ENCODE assay signal across 8 cellular contexts in the genomic region with DNA sequence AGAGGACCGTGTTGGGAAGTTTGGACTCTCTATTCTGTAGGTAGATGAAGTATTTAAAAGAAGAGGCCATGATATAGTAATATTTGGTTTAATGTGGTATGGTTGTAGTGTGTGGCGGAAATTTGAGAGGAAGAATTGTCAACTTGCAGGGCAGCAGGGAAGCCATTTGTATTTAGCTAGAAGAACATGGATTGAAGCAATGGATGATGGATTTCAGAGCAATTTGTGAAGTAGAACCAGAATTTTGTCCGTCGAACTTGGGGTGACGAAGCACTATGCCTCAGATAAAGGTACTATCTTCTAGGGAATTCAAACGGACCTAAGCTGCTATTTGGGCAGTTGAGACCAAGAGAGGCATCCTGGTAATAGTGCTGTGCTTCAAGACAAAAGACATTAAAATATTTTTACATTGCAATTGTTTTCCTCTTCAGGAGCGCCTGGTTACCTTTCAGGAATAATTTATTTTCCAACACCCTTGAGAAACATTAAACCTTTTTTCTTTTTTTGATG. TPM values are rescaled to one million over a fixed set of nuclear protein-coding genes. Genes with fewer than 3 reads are reported as not detected.
A peak's percentile ranks its signal among the peaks of the same experiment; 100 is the strongest.
DNase-seq lines count a peak whose midpoint lies in the region; ATAC-seq and TF ChIP-seq lines count a peak whose summit lies in the region.

No MANE protein-coding gene starts in this region.

- DNase-seq in Caki2 (ENCODE audit: low read depth) (peak; percentile 19), MCF 10A (ENCODE audit: unreplicated experiment) (no peak), neural crest cell (ENCODE audit: low read depth, low spot score) (no peak), NAMALWA (ENCODE audit: low spot score) (no peak), iPS-NIHi11 (ENCODE audit: low spot score) (no peak), SKM-1 treated with dmso at 0.1 percent for 144 hours (lab: John Stamatoyannopoulos, UW; ENCODE audit: unreplicated experiment) (no peak)

- H3K27ac Mint-ChIP-seq in MCF 10A (ENCODE audit: low read depth, unreplicated experiment) (peak overlapping the region; percentile 97), neural crest cell (ENCODE audit: unreplicated experiment) (no peak overlapping the region)

- TF ChIP-seq CTCF in MCF 10A (IDR thresholded peaks at IDR 0.05; ENCODE audit: unreplicated experiment): no peak
- TF ChIP-seq CTCF in neural crest cell (conservative IDR thresholded peaks at IDR 0.05): no peak

- in situ Hi-C loops in Caki2 (cut with HindIII; ENCODE audit: low pct_unique_long_range_greater_than_20kb, low sequenced_read_pairs): no loop called here

- H3K9me3 Mint-ChIP-seq in MCF 10A (ENCODE audit: unreplicated experiment) (no peaks in the 10 kb centered on the region), neural crest cell (peaks cover 3% of the 10 kb centered on the region)

- H3K27ac ChIP-seq in HUES48 (ENCODE audit: low read depth, low read length): peak overlapping the region; percentile 73

- H3K4me3 ChIP-seq in HUES48 (ENCODE audit: low read depth, low read length): peak overlapping the region; percentile 54

- no peak for ATAC-seq in HG03565 (IDR thresholded peaks at IDR 0.05; ENCODE audit: unreplicated experiment)

- no peaks in the 10 kb centered on the region for H3K9me3 ChIP-seq in HUES48 (ENCODE audit: control insufficient read depth, insufficient read depth, low read length)

- H3K27me3 ChIP-seq in HUES48 (ENCODE audit: control insufficient read depth, insufficient read depth, low read length): no peaks in the 10 kb centered on the region

- H3K4me1 Mint-ChIP-seq in MCF 10A (ENCODE audit: insufficient read depth, unreplicated experiment) (peaks cover 20% of the 10 kb centered on the region), neural crest cell (peaks cover 35% of the 10 kb centered on the region)

- peaks cover 4% of the 10 kb centered on the region; the same call in 1 of the 2 replicates for H3K36me3 ChIP-seq in HUES48 (ENCODE audit: control insufficient read depth, insufficient read depth, low read length)

- H3K4me3 Mint-ChIP-seq in MCF 10A (ENCODE audit: unreplicated experiment): peak overlapping the region; percentile 91
- peak overlapping the region; percentile 93 for H3K4me3 Mint-ChIP-seq in neural crest cell

- POLR2A ChIA-PET in MCF 10A (lab: Yijun Ruan, JAX): interaction anchor here (0.6 to 4.4 kb wide), 26 partner anchors 8 to 500 kb away, joined by 3 to 41 read pairs (median 6); a partner anchor contains a TSS

- intact Hi-C loops in MCF 10A (cut with micrococcal nuclease): loop anchor here (1.0 to 5.0 kb wide), 2 partner anchors 29 to 39 kb away; a partner anchor contains a TSS

- no TSS peak for BruUV-seq in MCF 10A (replicated peaks; lab: Mats Ljungman, UMichigan)

- CTCF ChIA-PET in MCF 10A (lab: Yijun Ruan, JAX): interaction anchor here (0.5 to 2.4 kb wide), 8 partner anchors 11 to 1954 kb away, joined by 3 to 15 read pairs (median 3); a partner anchor contains a TSS

- H3K27me3 Mint-ChIP-seq in MCF 10A (ENCODE audit: insufficient read depth, unreplicated experiment): no peaks in the 10 kb centered on the region
- peaks cover 3% of the 10 kb centered on the region for H3K27me3 Mint-ChIP-seq in neural crest cell (ENCODE audit: low read depth)

- peaks cover 11% of the 10 kb centered on the region for H3K4me1 ChIP-seq in HUES48 (ENCODE audit: control insufficient read depth, insufficient read depth, low read length)

- H3K9ac ChIP-seq in HUES48 (ENCODE audit: low read depth, low read length): no peak overlapping the region

- H3K36me3 Mint-ChIP-seq in MCF 10A (ENCODE audit: insufficient read depth, unreplicated experiment): peaks cover 22% of the 10 kb centered on the region
- no peaks in the 10 kb centered on the region for H3K36me3 Mint-ChIP-seq in neural crest cell (ENCODE audit: low read depth)

RNA-seq across cellular contexts. Expression of a gene that starts 0.6 kb away (rescaled TPM):
- total RNA-seq in Caki2 (2014; rRNA removed; shearing (Covaris generic); ENCODE audit: low replicate concordance): 8.1 and 12.7 TPM in 2 replicates
- total RNA-seq in MCF 10A (2022): 19.8 and 24.8 TPM in 2 replicates
- total RNA-seq in neural crest cell: 21.2 and 22.0 TPM in 2 replicates

RNA-seq across cellular contexts. Expression of a gene that starts 28.7 kb away (rescaled TPM):
- 9.5 and 22.1 TPM in 2 replicates for total RNA-seq in Caki2 (2014; rRNA removed; shearing (Covaris generic); ENCODE audit: low replicate concordance)
- total RNA-seq in MCF 10A (2022) (7.2 and 12.9 TPM in 2 replicates), neural crest cell (36.6 and 38.2 TPM in 2 replicates)

RNA-seq across cellular contexts. Expression of a gene that starts 28.9 kb away (rescaled TPM):
- 9.1 and 14.3 TPM in 2 replicates for total RNA-seq in Caki2 (2014; rRNA removed; shearing (Covaris generic); ENCODE audit: low replicate concordance)
- total RNA-seq in MCF 10A (2022): 6.8 and 7.0 TPM in 2 replicates
- 32.5 and 34.6 TPM in 2 replicates for total RNA-seq in neural crest cell
